In genomic region chr11:120643254-120643653, GRCh38 we compare ENCODE assay signal across 28 cellular contexts.
"Had no signal": no experiment of that assay in that cellular context is flagged by ENCODE, and none has a peak within 500 bp of the region (broad histone marks: within the 10 kb centered on the region; RNA-seq: fewer than 3 reads in every experiment).

No MANE protein-coding gene starts in this region.

- H3K9me3 ChIP-seq: breast epithelium, esophagus squamous epithelium, pancreas, right atrium auricular region, tibial nerve had no signal

- H3K4me3 Mint-ChIP-seq: activated T-cell treated with anti-CD3 and anti-CD28 coated beads, Interleukin-2, amount 50 U/mL, for 72 hours; central memory CD8-positive, alpha-beta T cell; dendritic cell treated with granulocyte-macrophage colony-stimulating factor and Interleukin-4, amounts not matched to agents 40 ng/mL and 50 ng/mL, for 4 days; endodermal cell; nephron; T-helper 1 cell treated with Interleukin-12 subunit alpha and Interleukin-12 subunit beta and Interleukin-4 antibody, amounts not matched to agents 30 μg/mL and 1 μg/mL, for 36 hours had no signal

- H3K27ac ChIP-seq: breast epithelium, esophagus squamous epithelium, pancreas, right atrium auricular region, tibial nerve, VCaP had no signal

- H3K4me3 ChIP-seq: breast epithelium, esophagus squamous epithelium, pancreas, right atrium auricular region, tibial nerve had no signal

- H3K4me1 ChIP-seq: breast epithelium, esophagus squamous epithelium, pancreas, right atrium auricular region had no signal

- H3K4me1 Mint-ChIP-seq: central memory CD8-positive, alpha-beta T cell had no signal

- ATAC-seq: activated naive CD4-positive, alpha-beta T cell treated with anti-CD3 and anti-CD28 coated beads, Interleukin-2, amount 50 U/mL, for 72 hours; activated T-cell treated with anti-CD3 and anti-CD28 coated beads, Interleukin-2, amount 50 U/mL, for 72 hours; left colon; pancreas had no signal

- DNase-seq: activated CD4-positive, alpha-beta T cell treated with anti-CD3 and anti-CD28 coated beads for 4 hours; activated CD4-positive, alpha-beta T cell treated with anti-CD3 and anti-CD28 coated beads, Interleukin-2, amount 50 U/mL, for 4 hours; activated naive CD4-positive, alpha-beta T cell; activated T-cell treated with anti-CD3 and anti-CD28 coated beads for 4 hours; activated T-cell treated with anti-CD3 and anti-CD28 coated beads, Interleukin-2, amount 50 U/mL, for 72 hours; endodermal cell; esophagus squamous epithelium; glutamatergic neuron; left colon; mesenchymal stem cell; pancreas; stimulated activated CD4-positive, alpha-beta T cell treated with anti-CD3 and anti-CD28 coated beads, Interleukin-2, amount 100 ng/mL, for 48 hours; stimulated activated naive CD4-positive, alpha-beta T cell treated with Interleukin-2 at 50 U/mL for 16 hours; SW 1271; T-helper 9 cell had no signal

- H3K27me3 ChIP-seq: breast epithelium, right atrium auricular region, tibial nerve had no signal

- H3K36me3 ChIP-seq: breast epithelium, esophagus squamous epithelium, pancreas, right atrium auricular region, tibial nerve had no signal

- H3K27ac Mint-ChIP-seq: activated naive CD4-positive, alpha-beta T cell treated with anti-CD3 and anti-CD28 coated beads, Interleukin-2, amount 50 U/mL, for 72 hours; activated T-cell treated with anti-CD3 and anti-CD28 coated beads, Interleukin-2, amount 50 U/mL, for 72 hours; dendritic cell treated with granulocyte-macrophage colony-stimulating factor and Interleukin-4, amounts not matched to agents 40 ng/mL and 50 ng/mL, for 4 days; endodermal cell; nephron; T-helper 1 cell treated with Interleukin-12 subunit alpha and Interleukin-12 subunit beta and Interleukin-4 antibody, amounts not matched to agents 30 μg/mL and 1 μg/mL, for 36 hours had no signal

- H3K36me3 Mint-ChIP-seq: activated naive CD4-positive, alpha-beta T cell treated with anti-CD3 and anti-CD28 coated beads, Interleukin-2, amount 50 U/mL, for 72 hours had no signal

- FAIRE-seq: frontal cortex, keratinocyte, pancreas, TTC549, urothelium cell line had no signal

- H3K9me3 Mint-ChIP-seq: activated naive CD4-positive, alpha-beta T cell treated with anti-CD3 and anti-CD28 coated beads, Interleukin-2, amount 50 U/mL, for 72 hours; activated T-cell treated with anti-CD3 and anti-CD28 coated beads, Interleukin-2, amount 50 U/mL, for 72 hours; central memory CD8-positive, alpha-beta T cell; dendritic cell treated with granulocyte-macrophage colony-stimulating factor and Interleukin-4, amounts not matched to agents 40 ng/mL and 50 ng/mL, for 4 days; endodermal cell; nephron; T-helper 1 cell treated with Interleukin-12 subunit alpha and Interleukin-12 subunit beta and Interleukin-4 antibody, amounts not matched to agents 30 μg/mL and 1 μg/mL, for 36 hours had no signal
